22 cellular contexts compared by ENCODE assay signal in the genomic region with DNA sequence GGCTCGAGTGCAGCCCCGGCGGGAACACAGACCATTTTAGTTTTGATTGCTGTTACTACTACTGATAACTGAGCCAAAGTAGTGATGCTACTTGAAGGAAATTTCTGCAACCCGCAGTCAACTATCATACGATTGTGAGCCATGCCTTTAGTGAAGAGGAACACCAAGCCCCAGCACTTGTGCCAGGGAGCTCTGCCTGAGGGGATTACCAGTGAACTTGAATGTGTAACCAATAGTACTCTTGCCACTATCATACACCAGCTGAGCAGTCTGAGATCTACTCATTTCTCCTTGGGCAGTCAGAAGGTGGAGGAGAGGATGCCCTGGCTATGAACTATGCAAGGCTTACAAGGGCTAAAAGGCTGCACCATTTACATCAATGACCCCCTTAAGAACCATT.
"Had no signal": no experiment of that assay in that cellular context is flagged by ENCODE, and none has a peak within 500 bp of the region (broad histone marks: within the 10 kb centered on the region; RNA-seq: fewer than 3 reads in every experiment).

No MANE protein-coding gene starts in this region.

- H3K4me1 ChIP-seq: SJSA1 had no signal

- DNase-seq: Kasumi-1, MM.1S, NCI-H1092 treated with DMSO at 0.1 percent for 48 hours, NCI-H1436, NCI-H187, NCI-H2029, NCI-H2081 treated with DMSO at 0.1 percent for 48 hours, NCI-H2171, NCI-H226, NCI-H446, NCI-H510A, NCI-H524 treated with DMSO at 0.1 percent for 48 hours, NCI-H69, NCI-H774, Right ventricle myocardium superior, RPMI8226, SIG-M5 had no signal

- H3K27me3 ChIP-seq: SJSA1 had no signal

- H3K9ac ChIP-seq: KMS-11 had no signal

- H3K4me3 ChIP-seq: K562, SJSA1, SK-N-MC had no signal

- H3K9me3 ChIP-seq: SJSA1 had no signal

- H3K4me2 ChIP-seq: KMS-11 had no signal

- H3K36me3 ChIP-seq: SJSA1 had no signal

- ATAC-seq: K562 had no signal

- H3K27ac ChIP-seq: HL-60, KMS-11, SJSA1, SK-N-MC had no signal
